In genomic region chr18:12703714-12704113, GRCh38 we compare ENCODE assay signal across 8 cellular contexts. TPM values are rescaled to one million over a fixed set of nuclear protein-coding genes. Genes with fewer than 3 reads are reported as not detected.
DNase-seq lines count a peak whose midpoint lies in the region; ATAC-seq and TF ChIP-seq lines count a peak whose summit lies in the region.

No MANE protein-coding gene starts in this region.

- H3K4me3 ChIP-seq in SU-DHL-6 (ENCODE audit: insufficient read depth, low read length, poor library complexity, severe bottlenecking) (peak overlapping the region; percentile 79), esophagus (ENCODE audit: low read depth in 1 of 2, low read length in 2 of 2) (peak overlapping the region; percentile 81 to 95), osteoblast (ENCODE audit: insufficient read depth, low read length) (peak overlapping the region; percentile 97)

- H3K27ac ChIP-seq in SU-DHL-6 (ENCODE audit: low read depth, low read length) (peak overlapping the region; percentile 75), esophagus (ENCODE audit: low read depth in 2 of 2, low read length in 1 of 2) (no peak overlapping the region), osteoblast (ENCODE audit: low read depth, low read length) (peak overlapping the region; percentile 97)

- peaks cover 45% of the 10 kb centered on the region for H3K79me2 ChIP-seq in SU-DHL-6 (ENCODE audit: insufficient read depth, low read length)
- peaks cover 64% of the 10 kb centered on the region for H3K79me2 ChIP-seq in osteoblast (ENCODE audit: insufficient read depth, low read length)

- 0 out of 2 replicates have a peak, but pooled peaks cover 2% of the 10 kb centered on the region for H3F3A ChIP-seq in SU-DHL-6 (ENCODE audit: insufficient read depth)

- H2AFZ ChIP-seq in SU-DHL-6 (ENCODE audit: low read depth, low read length, severe bottlenecking) (no peak overlapping the region), osteoblast (ENCODE audit: low read length) (peak overlapping the region; percentile 96)

- intact Hi-C loops in head of caudate nucleus (cut with DNase I), result loop anchor here (5.0 kb wide), 2 partner anchors 46 to 326 kb away; partner anchors contain the start of genes AFG3L2 and SPIRE1

- H3K4me1 ChIP-seq in esophagus (ENCODE audit: control insufficient read depth in 2 of 2, insufficient read depth in 2 of 2, low read length in 1 of 2), result no peaks in the 10 kb centered on the region
- peaks cover 18% of the 10 kb centered on the region for H3K4me1 ChIP-seq in osteoblast (ENCODE audit: insufficient read depth, low read length)

- no peaks in the 10 kb centered on the region for H3K9me2 ChIP-seq in SU-DHL-6 (replicated peaks; ENCODE audit: insufficient read depth, low read length)

- peak overlapping the region; percentile 95 for H3K9ac ChIP-seq in SU-DHL-6 (ENCODE audit: low read length)

- peak overlapping the region; percentile 87 for H3K4me2 ChIP-seq in SU-DHL-6 (ENCODE audit: low read depth, low read length, poor library complexity, severe bottlenecking)
- peak overlapping the region; percentile 91 for H3K4me2 ChIP-seq in osteoblast (ENCODE audit: insufficient read depth, low read length)

- 0 to 1% methylated on average over 2 of the region's 2 CpGs for WGBS in esophagus, 2 donors

- H4K20me1 ChIP-seq in SU-DHL-6 (ENCODE audit: low read depth, low read length) (no peaks in the 10 kb centered on the region), osteoblast (ENCODE audit: insufficient read depth, low read length) (peaks cover 13% of the 10 kb centered on the region)

- peak; percentile 15 for DNase-seq in stimulated activated CD4-positive, alpha-beta T cell treated with anti-CD3 and anti-CD28 coated beads, Interleukin-4, amount 100 ng/mL, for 24 hours
- no peak for DNase-seq in stimulated activated CD4-positive, alpha-beta T cell treated with anti-CD3 and anti-CD28 coated beads, Interleukin-4, amount 100 ng/mL, for 4 hours
- peak; percentile 75 for DNase-seq in osteoblast (ENCODE audit: insufficient read length, low spot score, missing footprints)
- no peak for DNase-seq in head of caudate nucleus

- H3K9me3 ChIP-seq in SU-DHL-6 (ENCODE audit: insufficient read depth, low read length) (no peaks in the 10 kb centered on the region), esophagus (ENCODE audit: control insufficient read depth in 2 of 2, insufficient read depth in 1 of 2, low read depth in 1 of 2, low read length in 1 of 2) (no peaks in the 10 kb centered on the region), osteoblast (ENCODE audit: low read depth, low read length) (no peaks in the 10 kb centered on the region)

- H3K36me3 ChIP-seq in SU-DHL-6 (ENCODE audit: low read length) (peaks cover 13% of the 10 kb centered on the region; the same call in 1 of the 2 replicates), esophagus (ENCODE audit: control insufficient read depth in 2 of 2, insufficient read depth in 2 of 2, low read length in 1 of 2) (peaks cover 3% of the 10 kb centered on the region in 2 donors), osteoblast (ENCODE audit: insufficient read depth, low read length) (peaks cover 27% of the 10 kb centered on the region)

- ATAC-seq in GM19455 (IDR thresholded peaks at IDR 0.05; ENCODE audit: unreplicated experiment) (no peak), HG02642 (IDR thresholded peaks at IDR 0.05; ENCODE audit: poor library complexity, unreplicated experiment) (no peak)

- no peaks in the 10 kb centered on the region for H3K27me3 ChIP-seq in SU-DHL-6 (ENCODE audit: low read length)
- H3K27me3 ChIP-seq in esophagus (ENCODE audit: control insufficient read depth in 1 of 2, insufficient read depth in 2 of 2, low read length in 2 of 2), result no peaks in the 10 kb centered on the region
- H3K27me3 ChIP-seq in osteoblast (ENCODE audit: insufficient read depth, low read length), result no peaks in the 10 kb centered on the region

- TF ChIP-seq CTCF in SU-DHL-6 (IDR thresholded peaks at IDR 0.05; ENCODE audit: insufficient read depth, low read length, poor library complexity, severe bottlenecking) (no peak), osteoblast (IDR thresholded peaks at IDR 0.05; ENCODE audit: extremely low read depth, low read depth, low read length) (no peak)

RNA-seq across cellular contexts. Expression of gene PSMG2, which starts 0.9 kb away (rescaled TPM):
- polyA plus RNA-seq in esophagus, result 10 to 100 TPM; 66.6 to 76.6 TPM
- 94.5 and 114 TPM in 2 replicates for total RNA-seq in osteoblast

RNA-seq across cellular contexts. Expression of gene CEP76, which starts 1.2 kb away (rescaled TPM):
- 1 to 10 TPM; 2.8 to 4.9 TPM for polyA plus RNA-seq in esophagus
- 9.7 and 10.1 TPM in 2 replicates for total RNA-seq in osteoblast

RNA-seq across cellular contexts. Expression of gene SPIRE1, which starts 45.8 kb away (rescaled TPM):
- polyA plus RNA-seq in esophagus, result 1 to 10 TPM; 4.7 to 5.0 TPM
- 61.6 and 64.4 TPM in 2 replicates for total RNA-seq in osteoblast

Comparison
In these comparisons a context has a peak if more than half of its experiments do, and no peak if none do; other contexts are left out.
1. DNase-seq: peak in stimulated activated CD4-positive, alpha-beta T cell treated with anti-CD3 and anti-CD28 coated beads, Interleukin-4, amount 100 ng/mL, for 24 hours (single experiment) and osteoblast (single experiment); none in stimulated activated CD4-positive, alpha-beta T cell treated with anti-CD3 and anti-CD28 coated beads, Interleukin-4, amount 100 ng/mL, for 4 hours (0 of 2) and head of caudate nucleus (0 of 42).
2. H3K27ac ChIP-seq: peak in SU-DHL-6 (single experiment) and osteoblast (single experiment); none in esophagus (0 of 2).
3. Peak in every context shown above with its lines, with median percentiles within 50 percentile points of each other: H3K4me3 ChIP-seq.